Comparison of ENCODE assay signal across 19 cellular contexts in the genomic region with DNA sequence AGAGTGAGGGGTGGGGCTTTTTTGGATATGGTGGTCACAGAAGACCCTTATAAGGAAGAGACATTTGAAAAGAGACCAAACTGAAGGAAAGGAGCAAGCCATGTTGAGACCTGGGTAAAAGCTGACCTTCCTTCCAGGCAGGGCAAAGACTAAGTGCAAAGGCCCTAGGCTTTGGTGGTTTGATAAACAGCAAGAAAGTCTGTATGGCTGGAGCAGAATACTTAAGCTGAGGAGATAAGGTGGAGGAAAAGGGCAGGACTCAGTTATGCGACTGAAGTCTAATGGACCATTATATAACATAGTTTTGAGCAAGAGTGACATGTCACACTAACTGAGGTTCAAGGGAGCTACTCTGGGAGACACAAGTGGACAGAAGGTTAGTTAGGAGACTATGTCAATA. TPM values are rescaled to one million over a fixed set of nuclear protein-coding genes. Genes with fewer than 3 reads are reported as not detected.
A peak's percentile ranks its signal among the peaks of the same experiment; 100 is the strongest.
DNase-seq lines count a peak whose midpoint lies in the region; ATAC-seq, FAIRE-seq and TF ChIP-seq lines count a peak whose summit lies in the region.
"Had no signal": no experiment of that assay in that cellular context is flagged by ENCODE, and none has a peak within 500 bp of the region (broad histone marks: within the 10 kb centered on the region; RNA-seq: fewer than 3 reads in every experiment).

No MANE protein-coding gene starts in this region.

- H3K9ac ChIP-seq in HUES6 (ENCODE audit: low read length) (peak overlapping the region; percentile 8), keratinocyte (ENCODE audit: control insufficient read depth, extremely low read depth, insufficient read depth, low read length) (no peak overlapping the region), smooth muscle cell (ENCODE audit: low read depth) (no peak overlapping the region)
- H3K9ac ChIP-seq: BLaER1 treated with 17β-estradiol and CSF1 and Interleukin-3, amounts not matched to agents 10 nM and 100 nM had no signal

- no peaks in the 10 kb centered on the region for H3K36me3 Mint-ChIP-seq in immature natural killer cell

- dilution Hi-C loops in keratinocyte (cut with MboI; ENCODE audit: extremely low pct_ligation_motif_present, low sequenced_read_pairs), result no loop called here

- FAIRE-seq in keratinocyte (lab: Jason Lieb, UNC) (peak; percentile 17), HTR-8/SVneo (lab: Jason Lieb, UNC) (no peak)
- FAIRE-seq: urothelium cell line had no signal

- TF ChIP-seq CTCF in body of pancreas (IDR thresholded peaks at IDR 0.05) (no peak), keratinocyte (optimal IDR thresholded peaks at IDR 0.05 in 1 of 3, IDR thresholded peaks at IDR 0.05 in 1 of 3, conservative IDR thresholded peaks at IDR 0.05 in 1 of 3; ENCODE audit: extremely low read depth in 1 of 3, insufficient read depth in 2 of 3, low read length in 3 of 3) (no peak), smooth muscle cell (IDR thresholded peaks at IDR 0.05; ENCODE audit: borderline replicate concordance, insufficient read depth, poor library complexity, severe bottlenecking) (no peak)

- no peaks in the 10 kb centered on the region for H3K27me3 ChIP-seq in HUES6 (ENCODE audit: control insufficient read depth, insufficient read depth, low read length)
- H3K27me3 ChIP-seq in body of pancreas, result no peaks in the 10 kb centered on the region
- H3K27me3 ChIP-seq in keratinocyte (ENCODE audit: control insufficient read depth, extremely low read depth, insufficient read depth, low read length), result no peaks in the 10 kb centered on the region
- H3K27me3 ChIP-seq in smooth muscle cell (ENCODE audit: low read depth), result no peaks in the 10 kb centered on the region
- H3K27me3 ChIP-seq: BLaER1 treated with 17β-estradiol and CSF1 and Interleukin-3, amounts not matched to agents 10 nM and 100 nM had no signal

- no peak overlapping the region for H3K4me3 Mint-ChIP-seq in immature natural killer cell

- H3K9me3 ChIP-seq in HUES6 (ENCODE audit: control insufficient read depth, insufficient read depth, low read depth, low read length) (no peaks in the 10 kb centered on the region), body of pancreas (no peaks in the 10 kb centered on the region), keratinocyte (ENCODE audit: control insufficient read depth, low read depth, low read length) (no peaks in the 10 kb centered on the region), smooth muscle cell (replicated peaks; ENCODE audit: low read depth) (no peaks in the 10 kb centered on the region)
- H3K9me3 ChIP-seq: left ventricle myocardium inferior had no signal

- peaks cover 5% of the 10 kb centered on the region for H3F3A ChIP-seq in smooth muscle cell (ENCODE audit: low read depth)

- H3K9me3 Mint-ChIP-seq in immature natural killer cell, result no peaks in the 10 kb centered on the region

- ATAC-seq in body of pancreas (no peak), HG02981 (IDR thresholded peaks at IDR 0.05; ENCODE audit: unreplicated experiment) (no peak)
- ATAC-seq: sciatic nerve had no signal

- no peak overlapping the region for H2AFZ ChIP-seq in keratinocyte (ENCODE audit: control insufficient read depth, low read length)
- no peak overlapping the region for H2AFZ ChIP-seq in smooth muscle cell (ENCODE audit: low read depth)

- no peak overlapping the region for H3K27ac Mint-ChIP-seq in immature natural killer cell

- no peak overlapping the region for H3K4me2 ChIP-seq in keratinocyte (ENCODE audit: control insufficient read depth, extremely low read depth, insufficient read depth, low read depth, low read length)
- H3K4me2 ChIP-seq in smooth muscle cell, result no peak overlapping the region
- H3K4me2 ChIP-seq: BLaER1 treated with 17β-estradiol and CSF1 and Interleukin-3, amounts not matched to agents 10 nM and 100 nM had no signal

- H3K4me3 ChIP-seq in HUES6 (ENCODE audit: low read depth, low read length), result peak overlapping the region; percentile 9; the same call in 1 of the 2 replicates
- no peak overlapping the region for H3K4me3 ChIP-seq in body of pancreas
- H3K4me3 ChIP-seq in keratinocyte (ENCODE audit: control insufficient read depth in 2 of 3, extremely low read depth in 1 of 3, insufficient read depth in 2 of 3, low read depth in 1 of 3, low read length in 3 of 3), result no peak overlapping the region
- H3K4me3 ChIP-seq in smooth muscle cell, result no peak overlapping the region
- H3K4me3 ChIP-seq: BLaER1 treated with 17β-estradiol and CSF1 and Interleukin-3, amounts not matched to agents 10 nM and 100 nM; left ventricle myocardium inferior had no signal

- peaks cover 0 to 15% (median 4%) of the 10 kb centered on the region in 3 donors for H3K27me3 Mint-ChIP-seq in immature natural killer cell (ENCODE audit: low read depth in 3 of 3)

- no peaks in the 10 kb centered on the region for H3K4me1 Mint-ChIP-seq in immature natural killer cell

- H4K20me1 ChIP-seq in keratinocyte (ENCODE audit: control insufficient read depth, extremely low read depth, insufficient read depth, low read length) (no peaks in the 10 kb centered on the region), smooth muscle cell (ENCODE audit: low read depth) (peaks cover 92% of the 10 kb centered on the region)

- H3K4me1 ChIP-seq in HUES6 (ENCODE audit: control insufficient read depth, insufficient read depth, low read length), result peaks cover 42% of the 10 kb centered on the region
- peaks cover 67% of the 10 kb centered on the region for H3K4me1 ChIP-seq in body of pancreas
- H3K4me1 ChIP-seq in keratinocyte (ENCODE audit: control insufficient read depth, extremely low read depth, insufficient read depth, low read length), result peaks cover 44% of the 10 kb centered on the region
- peaks cover 52% of the 10 kb centered on the region for H3K4me1 ChIP-seq in smooth muscle cell (ENCODE audit: low read depth)

- TF ChIP-seq POLR2A in body of pancreas (IDR thresholded peaks at IDR 0.05), result no peak

- 40 to 70% methylated on average over 1 of the region's 1 CpG for WGBS in body of pancreas, 2 donors
- 11% methylated on average over 1 of the region's 1 CpG for WGBS in smooth muscle cell (ENCODE audit: low lambda C conversion rate)

- H3K79me2 ChIP-seq in keratinocyte (ENCODE audit: control insufficient read depth, insufficient read depth, low read length) (peaks cover 93% of the 10 kb centered on the region), smooth muscle cell (ENCODE audit: low read depth) (peaks cover 85% of the 10 kb centered on the region)

- intact Hi-C loops in body of pancreas (cut with DNase I), result no loop called here

- H3K27ac ChIP-seq in HUES6 (ENCODE audit: low read depth, low read length) (peak overlapping the region; percentile 84), body of pancreas (peak overlapping the region in 3 of 4 donors; percentile 59 to 86 (median 80)), keratinocyte (ENCODE audit: control insufficient read depth, insufficient read depth, low read length) (peak overlapping the region; percentile 23), smooth muscle cell (ENCODE audit: low read depth) (peak overlapping the region; percentile 73)
- H3K27ac ChIP-seq: BLaER1 treated with 17β-estradiol and CSF1 and Interleukin-3, amounts not matched to agents 10 nM and 100 nM; left ventricle myocardium inferior had no signal

- DNase-seq in body of pancreas, result no peak
- DNase-seq in keratinocyte (ENCODE audit: low read depth, low spot score), result no peak
- DNase-seq in smooth muscle cell (lab: John Stamatoyannopoulos, UW; ENCODE audit: unreplicated experiment), result no peak
- DNase-seq in activated gamma-delta T cell treated with Interleukin-2 at 50 U/mL for 16 hours, result no peak
- DNase-seq in HTR-8/SVneo (ENCODE audit: insufficient read length, low spot score), result no peak
- no peak for DNase-seq in immature natural killer cell
- DNase-seq: activated effector memory CD4-positive, alpha-beta T cell treated with anti-CD3 and anti-CD28 coated beads, Interleukin-2, amount 50 U/mL, for 16 hours; anterior cingulate cortex; GOT3; KG1; left ventricle myocardium inferior; NCI-H1436 treated with DMSO at 0.1 percent for 48 hours; NCI-H226; stimulated activated CD4-positive, alpha-beta T cell treated with anti-CD3 and anti-CD28 coated beads, Interleukin-4, amount 100 ng/mL, for 24 hours had no signal

- H3K9me1 ChIP-seq in keratinocyte (ENCODE audit: control insufficient read depth, extremely low read depth, insufficient read depth, low read length), result no peaks in the 10 kb centered on the region

- no peaks in the 10 kb centered on the region for H3K36me3 ChIP-seq in HUES6 (ENCODE audit: control insufficient read depth, insufficient read depth, low read length)
- H3K36me3 ChIP-seq in body of pancreas (replicated peaks in 1 of 2; ENCODE audit: insufficient read depth in 1 of 2, low read depth in 2 of 2), result no peaks in the 10 kb centered on the region
- peaks cover 2% of the 10 kb centered on the region in 2 experiments for H3K36me3 ChIP-seq in keratinocyte (ENCODE audit: control insufficient read depth in 2 of 2, extremely low read depth in 1 of 2, insufficient read depth in 2 of 2, low read length in 2 of 2)
- no peaks in the 10 kb centered on the region for H3K36me3 ChIP-seq in smooth muscle cell (ENCODE audit: low read depth)
- H3K36me3 ChIP-seq: left ventricle myocardium inferior had no signal

RNA-seq across cellular contexts. Expression of gene SH3RF1, which starts 20.0 kb away (rescaled TPM):
- total RNA-seq in body of pancreas, result 10 to 100 TPM; 17.1 to 17.4 TPM
- 4.6 to 16.8 TPM (median 9.5 TPM) in 3 replicates for polyA plus RNA-seq in keratinocyte
- 9.4 TPM for polyA plus RNA-seq in keratinocyte (2011; ENCODE audit: low read depth)
- 8.1 and 8.5 TPM in 2 replicates for polyA plus RNA-seq in keratinocyte (2011; cell fraction: cytosol; rRNA removed)
- polyA plus RNA-seq in keratinocyte (2011; cell fraction: nucleus; rRNA removed), result 13.6 and 13.7 TPM in 2 replicates
- 6.4 and 14.3 TPM in 2 replicates for polyA plus RNA-seq in keratinocyte (2012; ENCODE audit: low replicate concordance)
- 38.4 to 53.9 TPM (median 51.6 TPM) in 3 replicates for polyA minus RNA-seq in keratinocyte
- 13.0 TPM for polyA minus RNA-seq in keratinocyte (2011; cell fraction: cytosol; rRNA and poly(A)+ RNA removed)
- 28.0 and 48.9 TPM in 2 replicates for polyA minus RNA-seq in keratinocyte (2011; cell fraction: nucleus; rRNA and poly(A)+ RNA removed)
- 5.2 and 10.2 TPM in 2 replicates for total RNA-seq in smooth muscle cell
- 9.4 and 17.9 TPM in 2 replicates for polyA plus RNA-seq in smooth muscle cell
- 1 to 10 TPM in 1 of 3 donors, under 1 TPM in 1, not detected in 1; 0.22 to 1.1 TPM for polyA plus RNA-seq in immature natural killer cell

Comparison
In these comparisons a context has a peak if more than half of its experiments do, and no peak if none do; other contexts are left out.
1. H3K27ac ChIP-seq: peak in every context shown above with its lines; median percentile 84 in HUES6; 80 in body of pancreas; 73 in smooth muscle cell; 23 in keratinocyte.